Comparison of ENCODE assay signal across 7 cellular contexts in genomic region chr4:45399116-45399515, GRCh38.
"Had no signal": no experiment of that assay in that cellular context is flagged by ENCODE, and none has a peak within 500 bp of the region (broad histone marks: within the 10 kb centered on the region; RNA-seq: fewer than 3 reads in every experiment).

No MANE protein-coding gene starts in this region.

- H3K4me1 Mint-ChIP-seq: IgD-negative memory B cell had no signal

- H3K27me3 Mint-ChIP-seq: IgD-negative memory B cell had no signal

- H3K9ac ChIP-seq: KMS-11 had no signal

- FAIRE-seq: HTR-8/SVneo had no signal

- H3K27ac ChIP-seq: HL-60, KMS-11 had no signal

- DNase-seq: Karpas-422, KBM-7, KG1 had no signal

- H3K36me3 Mint-ChIP-seq: IgD-negative memory B cell had no signal

- H3K27ac Mint-ChIP-seq: IgD-negative memory B cell had no signal

- H3K4me2 ChIP-seq: KMS-11 had no signal

- H3K4me3 Mint-ChIP-seq: IgD-negative memory B cell had no signal
